In the genomic region with DNA sequence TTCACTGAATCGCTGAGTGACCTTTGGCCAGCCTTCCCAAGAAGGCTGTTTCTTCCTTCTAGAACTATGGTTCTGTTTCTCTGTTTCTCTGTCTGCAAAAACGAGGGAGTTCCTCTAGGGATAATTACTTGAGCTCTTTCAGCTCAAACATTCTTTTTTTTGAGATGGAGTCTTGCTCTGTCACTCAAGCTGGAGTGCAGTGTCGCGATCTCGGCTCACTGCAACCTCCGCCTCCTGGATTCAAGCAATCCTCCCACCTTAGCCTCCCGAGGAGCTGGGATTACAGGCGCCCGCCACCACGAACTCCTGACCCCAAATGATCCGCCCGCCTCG, we compare ENCODE assay signal across 8 cellular contexts. TPM values are rescaled to one million over a fixed set of nuclear protein-coding genes. Genes with fewer than 3 reads are reported as not detected.
DNase-seq lines count a peak whose midpoint lies in the region; ATAC-seq and TF ChIP-seq lines count a peak whose summit lies in the region.

No MANE protein-coding gene starts in this region.

- peaks cover 4% of the 10 kb centered on the region for H3F3A ChIP-seq in GM23248 (ENCODE audit: insufficient read depth)
- peaks cover 6% of the 10 kb centered on the region for H3F3A ChIP-seq in SK-N-SH (replicated peaks; ENCODE audit: insufficient read depth)
- peaks cover 6% of the 10 kb centered on the region for H3F3A ChIP-seq in smooth muscle cell (ENCODE audit: low read depth)

- ATAC-seq in GM21786 (IDR thresholded peaks at IDR 0.05; ENCODE audit: unreplicated experiment) (no peak), GM18520 (IDR thresholded peaks at IDR 0.05; ENCODE audit: unreplicated experiment) (no peak)

- no peak for TF ChIP-seq EP300 in SK-N-SH (IDR thresholded peaks at IDR 0.05; ENCODE audit: borderline replicate concordance in 1 of 2, low read depth in 1 of 2, low read length in 1 of 2)

- 0% methylated on average over 12 to 13 of the region's 13 CpGs for WGBS in GM23248 (ENCODE audit: low coverage in 1 of 2, low lambda C conversion rate in 2 of 2, missing lambda C conversion rate in 2 of 2), 2 experiments
- 4% methylated on average over 11 of the region's 13 CpGs for WGBS in SK-N-SH (ENCODE audit: low lambda C conversion rate)
- WGBS in smooth muscle cell (ENCODE audit: low lambda C conversion rate): 7% methylated on average over 13 of the region's 13 CpGs

- in situ Hi-C loops in GM23248 (cut with MboI): loop anchor here (25.0 kb wide), 1 partner anchor 746 kb away; no protein-coding TSS in a partner anchor

- H3K9me2 ChIP-seq in GM23248 (ENCODE audit: insufficient read depth) (no peaks in the 10 kb centered on the region), SK-N-SH (no peaks in the 10 kb centered on the region)

- H3K9me3 ChIP-seq in GM23248 (ENCODE audit: low read depth) (no peaks in the 10 kb centered on the region), SK-N-SH (no peaks in the 10 kb centered on the region), smooth muscle cell (replicated peaks; ENCODE audit: low read depth) (no peaks in the 10 kb centered on the region)

- DNase-seq in GM23248 (peak; percentile 19), SK-N-SH (no peak), fibroblast of villous mesenchyme (ENCODE audit: low read depth) (no peak), smooth muscle cell (lab: John Stamatoyannopoulos, UW; ENCODE audit: unreplicated experiment) (no peak), SW 1271 (lab: John Stamatoyannopoulos, UW) (no peak), occipital lobe (lab: John Stamatoyannopoulos, UW) (no peak)

- TF ChIP-seq CTCF in SK-N-SH (IDR thresholded peaks at IDR 0.05) (no peak), fibroblast of villous mesenchyme (IDR thresholded peaks at IDR 0.05; ENCODE audit: insufficient read depth, low read depth, low read length) (no peak), smooth muscle cell (IDR thresholded peaks at IDR 0.05; ENCODE audit: borderline replicate concordance, insufficient read depth, poor library complexity, severe bottlenecking) (no peak)

- H3K4me1 ChIP-seq in GM23248 (ENCODE audit: insufficient read depth) (peaks cover 4% of the 10 kb centered on the region), SK-N-SH (ENCODE audit: control insufficient read depth in 1 of 2, insufficient read depth in 2 of 2, low read depth in 1 of 2, low read length in 1 of 2) (peaks cover 9 to 14% of the 10 kb centered on the region in 2 experiments; a peak in 3 of 4 replicates), smooth muscle cell (ENCODE audit: low read depth) (peaks cover 10% of the 10 kb centered on the region)

- H3K27ac ChIP-seq in GM23248 (peak overlapping the region; percentile 88), SK-N-SH (ENCODE audit: low read depth in 2 of 2, low read length in 1 of 2) (peak overlapping the region in 1 of 2 experiments; percentile 88; a peak in 1 of 4 replicates), smooth muscle cell (ENCODE audit: low read depth) (peak overlapping the region; percentile 57)

- H3K4me3 ChIP-seq in GM23248 (peak overlapping the region; percentile 93), SK-N-SH (ENCODE audit: low read depth in 2 of 2, low read length in 1 of 2) (peak overlapping the region; percentile 85 to 88), fibroblast of villous mesenchyme (ENCODE audit: low read depth, low read length) (peak overlapping the region; percentile 99), smooth muscle cell (peak overlapping the region; percentile 66)

- H4K20me1 ChIP-seq in GM23248 (ENCODE audit: insufficient read depth) (no peaks in the 10 kb centered on the region), SK-N-SH (ENCODE audit: insufficient read depth) (peaks cover 21% of the 10 kb centered on the region), smooth muscle cell (ENCODE audit: low read depth) (peaks cover 23% of the 10 kb centered on the region)

- peaks cover 16% of the 10 kb centered on the region; the same call in 1 of the 2 replicates for H3K36me3 ChIP-seq in GM23248 (ENCODE audit: low read depth)
- peaks cover 23 to 30% of the 10 kb centered on the region in 2 experiments for H3K36me3 ChIP-seq in SK-N-SH (replicated peaks in 1 of 2; ENCODE audit: control insufficient read depth in 1 of 2, insufficient read depth in 2 of 2, low read length in 1 of 2)
- H3K36me3 ChIP-seq in smooth muscle cell (ENCODE audit: low read depth): peaks cover 9% of the 10 kb centered on the region

- H3K9ac ChIP-seq in GM23248 (peak overlapping the region; percentile 94), SK-N-SH (peak overlapping the region; percentile 96), smooth muscle cell (ENCODE audit: low read depth) (peak overlapping the region; percentile 74)

- H3K79me2 ChIP-seq in GM23248 (ENCODE audit: insufficient read depth) (peaks cover 56% of the 10 kb centered on the region), SK-N-SH (ENCODE audit: insufficient read depth) (peaks cover 58% of the 10 kb centered on the region), smooth muscle cell (ENCODE audit: low read depth) (peaks cover 49% of the 10 kb centered on the region)

- CTCF ChIA-PET in SK-N-SH (lab: Yijun Ruan, JAX): interaction anchor here (0.8 to 5.5 kb wide), 10 partner anchors 9 to 322 kb away, joined by 3 to 39 read pairs (median 4); partner anchors contain the start of genes DCAF10, EXOSC3 and POLR1E

- peak overlapping the region; percentile 88 for H3K4me2 ChIP-seq in GM23248 (ENCODE audit: unreplicated experiment)
- peak overlapping the region; percentile 82 for H3K4me2 ChIP-seq in SK-N-SH
- H3K4me2 ChIP-seq in smooth muscle cell: peak overlapping the region; percentile 89

- H3K27me3 ChIP-seq in GM23248 (replicated peaks; ENCODE audit: insufficient read depth) (no peaks in the 10 kb centered on the region), SK-N-SH (ENCODE audit: insufficient read depth) (no peaks in the 10 kb centered on the region), smooth muscle cell (ENCODE audit: low read depth) (peaks cover 6% of the 10 kb centered on the region)

- POLR2A ChIA-PET in SK-N-SH (lab: Yijun Ruan, JAX): interaction anchor here (0.7 to 1.7 kb wide), 9 partner anchors 8 to 209 kb away, joined by 3 to 20 read pairs (median 5); partner anchors contain the start of genes DCAF10, EXOSC3, FBXO10 and POLR1E

- H2AFZ ChIP-seq in GM23248 (peak overlapping the region; percentile 86), SK-N-SH (ENCODE audit: low read depth) (peak overlapping the region; percentile 94), smooth muscle cell (ENCODE audit: low read depth) (peak overlapping the region; percentile 92)

- TF ChIP-seq RAD21 in SK-N-SH (IDR thresholded peaks at IDR 0.05; ENCODE audit: low read length): no peak

TF ChIP-seq in SK-N-SH, 30 proteins besides CTCF, POLR2A, EP300 and RAD21:
- TF ChIP-seq YY1 (IDR thresholded peaks at IDR 0.05; ENCODE audit: low read depth) (0 out of 2 replicates have a peak, but pooled peaks have one; percentile 3), MAX (IDR thresholded peaks at IDR 0.05; ENCODE audit: low read depth) (no peak)

RNA-seq across cellular contexts. Expression of gene TOMM5, which starts 0.7 kb away (rescaled TPM):
- total RNA-seq in GM23248 (2014; rRNA removed; shearing (Covaris generic)): 122 and 130 TPM in 2 replicates
- 282 and 288 TPM in 2 replicates for polyA plus RNA-seq in GM23248 (2016; fragmentation: Nextera tagmentation; extraction: Ambion mirVana)
- polyA plus RNA-seq in SK-N-SH (2012; rRNA removed): 215 and 255 TPM in 2 replicates
- polyA plus RNA-seq in SK-N-SH (2012; cell fraction: cytosol; rRNA removed): 285 and 368 TPM in 2 replicates
- 62.1 and 68.8 TPM in 2 replicates for polyA plus RNA-seq in SK-N-SH (2012; cell fraction: nucleus; rRNA removed)
- 120 and 140 TPM in 2 replicates for total RNA-seq in fibroblast of villous mesenchyme
- 194 and 220 TPM in 2 replicates for total RNA-seq in smooth muscle cell
- polyA plus RNA-seq in smooth muscle cell: 221 and 296 TPM in 2 replicates
- total RNA-seq in occipital lobe: 59.1 TPM

RNA-seq across cellular contexts. Expression of gene FBXO10, which starts 15.6 kb away (rescaled TPM):
- total RNA-seq in GM23248 (2014; rRNA removed; shearing (Covaris generic)): 2.9 and 9.9 TPM in 2 replicates
- polyA plus RNA-seq in GM23248 (2016; fragmentation: Nextera tagmentation; extraction: Ambion mirVana): 4.4 and 4.5 TPM in 2 replicates
- polyA plus RNA-seq in SK-N-SH (2012; rRNA removed): 10.1 and 12.8 TPM in 2 replicates
- 5.0 and 7.8 TPM in 2 replicates for polyA plus RNA-seq in SK-N-SH (2012; cell fraction: cytosol; rRNA removed)
- polyA plus RNA-seq in SK-N-SH (2012; cell fraction: nucleus; rRNA removed): 26.3 and 29.4 TPM in 2 replicates
- total RNA-seq in fibroblast of villous mesenchyme: 16.1 and 16.4 TPM in 2 replicates
- 3.5 and 6.4 TPM in 2 replicates for total RNA-seq in smooth muscle cell
- 4.8 and 7.0 TPM in 2 replicates for polyA plus RNA-seq in smooth muscle cell
- total RNA-seq in occipital lobe: 9.2 TPM

RNA-seq across cellular contexts. Expression of gene FRMPD1, which starts 59.0 kb away (rescaled TPM):
- not detected in 2 replicates for total RNA-seq in GM23248 (2014; rRNA removed; shearing (Covaris generic))
- polyA plus RNA-seq in GM23248 (2016; fragmentation: Nextera tagmentation; extraction: Ambion mirVana): not detected in 2 replicates
- not detected in 2 replicates for polyA plus RNA-seq in SK-N-SH (2012; rRNA removed)
- polyA plus RNA-seq in SK-N-SH (2012; cell fraction: cytosol; rRNA removed): 0.01 TPM in 1 of 2 replicates, not detected in the other
- polyA plus RNA-seq in SK-N-SH (2012; cell fraction: nucleus; rRNA removed): not detected in 2 replicates
- under 0.01 TPM in 1 of 2 replicates, not detected in the other for total RNA-seq in fibroblast of villous mesenchyme
- total RNA-seq in smooth muscle cell: 0.22 TPM in 1 of 2 replicates, not detected in the other
- not detected in 2 replicates for polyA plus RNA-seq in smooth muscle cell
- 0.62 TPM for total RNA-seq in occipital lobe
